ENCODE assay signal across 12 cellular contexts in genomic region chr3:150370982-150371381, GRCh38. TPM values are rescaled to one million over a fixed set of nuclear protein-coding genes. Genes with fewer than 3 reads are reported as not detected.
DNase-seq lines count a peak whose midpoint lies in the region; ATAC-seq and TF ChIP-seq lines count a peak whose summit lies in the region.
"Had no signal": no experiment of that assay in that cellular context is flagged by ENCODE, and none has a peak within 500 bp of the region (broad histone marks: within the 10 kb centered on the region; RNA-seq: fewer than 3 reads in every experiment).

No MANE protein-coding gene starts in this region.

- WGBS in heart left ventricle, 4 donors = 75 to 80% (median 80%) methylated on average over 2 of the region's 2 CpGs

- no peaks in the 10 kb centered on the region for H3K27me3 Mint-ChIP-seq in mesothelial cell of epicardium (ENCODE audit: low read depth)
- H3K27me3 Mint-ChIP-seq: T-cell had no signal

- no peak for TF ChIP-seq CTCF in heart left ventricle (IDR thresholded peaks at IDR 0.05)
- no peak for TF ChIP-seq CTCF in mesothelial cell of epicardium (IDR thresholded peaks at IDR 0.05; ENCODE audit: unreplicated experiment)
- no peak for TF ChIP-seq CTCF in upper lobe of right lung (IDR thresholded peaks at IDR 0.05)

- TF ChIP-seq POLR2A in heart left ventricle (IDR thresholded peaks at IDR 0.05) = no peak

- H3K36me3 ChIP-seq in heart left ventricle = no peaks in the 10 kb centered on the region
- H3K36me3 ChIP-seq in upper lobe of right lung = no peaks in the 10 kb centered on the region

- DNase-seq in heart left ventricle (no peak), Right ventricle myocardium inferior (ENCODE audit: missing footprints) (no peak), dermis blood vessel endothelial cell (peak; percentile 51), mesothelial cell of epicardium (ENCODE audit: low spot score in 2 of 2, unreplicated experiment in 2 of 2) (no peak), upper lobe of right lung (no peak), occipital lobe (lab: John Stamatoyannopoulos, UW) (no peak)
- DNase-seq: 8988T, endodermal cell, NCI-H1694 treated with DMSO at 0.1 percent for 48 hours, T-cell had no signal

- intact Hi-C loops in heart left ventricle (cut with DNase I) (loop anchor here in 7 of 10 donors (2.0 to 5.0 kb wide), 4 partner anchors 22 to 139 kb away; partner anchors contain the start of gene TSC22D2 (in 6 of the 7)), Right ventricle myocardium inferior (cut with DNase I) (no loop called here), upper lobe of right lung (cut with DNase I) (no loop called here)

- peak overlapping the region; percentile 92 for H3K27ac Mint-ChIP-seq in mesothelial cell of epicardium
- H3K27ac Mint-ChIP-seq: T-cell had no signal

- H3K27me3 ChIP-seq in heart left ventricle (no peaks in the 10 kb centered on the region), upper lobe of right lung (no peaks in the 10 kb centered on the region)

- H3K27ac ChIP-seq in heart left ventricle (peak overlapping the region; percentile 76 to 95 (median 86)), upper lobe of right lung (peak overlapping the region; percentile 40)

- H3K4me3 ChIP-seq in heart left ventricle = peak overlapping the region in 7 of 12 donors; percentile 11 to 41 (median 34)
- H3K4me3 ChIP-seq in upper lobe of right lung = no peak overlapping the region

- peaks cover 6 to 34% (median 22%) of the 10 kb centered on the region in 12 donors for H3K4me1 ChIP-seq in heart left ventricle
- H3K4me1 ChIP-seq in upper lobe of right lung = peaks cover 9% of the 10 kb centered on the region

- no peaks in the 10 kb centered on the region for H3K36me3 Mint-ChIP-seq in mesothelial cell of epicardium
- H3K36me3 Mint-ChIP-seq: T-cell had no signal

- H3K4me3 Mint-ChIP-seq in mesothelial cell of epicardium = peak overlapping the region; percentile 50
- H3K4me3 Mint-ChIP-seq: endodermal cell, T-cell had no signal

- H3K9me3 ChIP-seq in heart left ventricle (no peaks in the 10 kb centered on the region), upper lobe of right lung (no peaks in the 10 kb centered on the region)

- H3K4me1 Mint-ChIP-seq in mesothelial cell of epicardium = peaks cover 49% of the 10 kb centered on the region

- H3K9me3 Mint-ChIP-seq in mesothelial cell of epicardium = no peaks in the 10 kb centered on the region
- H3K9me3 Mint-ChIP-seq: endodermal cell, T-cell had no signal

- ATAC-seq in heart left ventricle = peak in 2 of 4 donors; percentile 40 to 52
- ATAC-seq in Right ventricle myocardium inferior = no peak
- ATAC-seq in upper lobe of right lung = no peak
- ATAC-seq in HG03460 (IDR thresholded peaks at IDR 0.05; ENCODE audit: unreplicated experiment) = no peak
- ATAC-seq in GM21529 (IDR thresholded peaks at IDR 0.05; ENCODE audit: unreplicated experiment) = no peak
- ATAC-seq: T-cell had no signal

RNA-seq across cellular contexts. Expression of gene TSC22D2, which starts 37.1 kb away (rescaled TPM):
- total RNA-seq in heart left ventricle (10 to 100 TPM; 12.7 to 55.8 (median 32.6) TPM), Right ventricle myocardium inferior (19.8 TPM), dermis blood vessel endothelial cell (7.0 and 7.4 TPM in 2 replicates), mesothelial cell of epicardium (68.7 to 73.2 TPM (median 71.2 TPM) in 3 replicates), upper lobe of right lung (29.2 TPM), occipital lobe (22.0 TPM)
- polyA plus RNA-seq in heart left ventricle = 10 to 100 TPM; 11.5 to 22.6 TPM

Comparison
In these comparisons a context has a peak if more than half of its experiments do, and no peak if none do; other contexts are left out.
1. intact Hi-C loops: an anchor here in heart left ventricle (2.0 to 5.0 kb wide); none called in Right ventricle myocardium inferior and upper lobe of right lung.